ENCODE assay signal across 12 cellular contexts in the genomic region with DNA sequence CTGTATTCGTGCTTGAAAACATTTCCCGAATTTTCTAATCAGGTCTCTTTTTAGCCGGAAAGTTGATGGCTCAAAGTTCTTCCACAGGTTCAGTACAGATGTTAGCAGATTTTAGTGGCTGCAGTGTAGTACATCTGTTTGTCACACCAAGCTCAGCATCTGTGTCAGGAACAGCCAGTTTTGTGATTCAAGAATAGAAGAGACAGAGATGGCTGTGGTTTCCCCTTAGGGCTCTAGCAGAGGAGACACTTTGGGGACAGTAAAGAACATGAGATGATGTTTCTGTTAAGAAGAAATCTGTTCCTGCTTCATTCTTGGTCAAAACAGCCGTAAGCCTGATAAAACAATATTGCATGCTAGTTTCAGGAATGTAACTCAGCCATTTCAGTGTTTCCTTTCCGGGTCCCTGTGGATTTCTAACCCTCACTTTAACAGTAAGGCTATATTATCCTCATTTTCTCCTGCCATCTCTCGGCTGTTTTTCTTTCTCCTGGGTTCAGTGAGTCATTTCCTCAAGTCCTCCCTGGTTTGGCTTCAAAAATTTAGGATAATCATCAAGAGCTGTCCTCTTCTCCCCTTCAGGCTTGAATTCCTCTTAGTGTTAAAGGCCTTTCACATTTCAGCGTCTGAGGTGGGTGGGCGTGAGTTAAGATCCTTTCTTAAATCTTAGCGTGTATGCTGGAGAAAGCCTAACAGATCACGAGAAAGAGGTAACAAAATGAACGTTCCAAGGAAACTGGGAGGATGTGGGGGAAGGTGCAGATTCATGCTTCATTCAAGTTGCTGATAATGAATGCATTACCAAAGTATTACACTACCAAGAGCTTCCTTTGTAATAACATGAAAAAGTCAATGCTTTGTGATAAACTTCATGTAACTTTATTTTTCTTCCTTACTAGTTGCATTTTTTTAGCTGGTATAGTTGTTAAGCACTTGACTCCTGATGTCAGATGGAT. TPM values are rescaled to one million over a fixed set of nuclear protein-coding genes. Genes with fewer than 3 reads are reported as not detected.
DNase-seq lines count a peak whose midpoint lies in the region; ATAC-seq and TF ChIP-seq lines count a peak whose summit lies in the region.
"Had no signal": no experiment of that assay in that cellular context is flagged by ENCODE, and none has a peak within 500 bp of the region (broad histone marks: within the 10 kb centered on the region; RNA-seq: fewer than 3 reads in every experiment).

No MANE protein-coding gene starts in this region.

- H3K18ac ChIP-seq in trophoblast cell (ENCODE audit: low read length): no peak overlapping the region

- H3K9ac ChIP-seq in skeletal muscle tissue (ENCODE audit: low read depth in 1 of 3, low read length in 3 of 3): peak overlapping the region in 1 of 3 donors; percentile 16
- H3K9ac ChIP-seq in trophoblast cell (ENCODE audit: low read length): no peak overlapping the region

- H4K91ac ChIP-seq in trophoblast cell (ENCODE audit: low read depth, low read length): no peak overlapping the region

- H3K23ac ChIP-seq in trophoblast cell (ENCODE audit: low read length): no peak overlapping the region

- ATAC-seq in heart right ventricle: peak in 7 of 8 donors; percentile 40 to 86 (median 76)
- ATAC-seq: HCT116 had no signal

- H3K4me1 ChIP-seq in ascending aorta (peaks cover 0 to 19% of the 10 kb centered on the region in 2 donors), heart right ventricle (peaks cover 0 to 20% (median 5%) of the 10 kb centered on the region in 9 donors), skeletal muscle tissue (ENCODE audit: control insufficient read depth in 3 of 3, insufficient read depth in 3 of 3, low read length in 3 of 3) (peaks cover 0 to 2% (median 0%) of the 10 kb centered on the region in 3 donors), trophoblast cell (ENCODE audit: control insufficient read depth in 1 of 2, insufficient read depth in 2 of 2, low read length in 2 of 2) (peaks cover 0 to 3% of the 10 kb centered on the region in 2 experiments)

- no peak overlapping the region for H2AK5ac ChIP-seq in trophoblast cell (ENCODE audit: low read length)

- no peak for TF ChIP-seq CTCF in ascending aorta (IDR thresholded peaks at IDR 0.05)
- no peak for TF ChIP-seq CTCF in heart right ventricle (IDR thresholded peaks at IDR 0.05)

- H4K12ac ChIP-seq in trophoblast cell (ENCODE audit: low read depth, low read length): no peak overlapping the region

- DNase-seq in ELR (ENCODE audit: low read depth) (peak; percentile 48), ascending aorta (ENCODE audit: low spot score in 2 of 2) (no peak), heart right ventricle (no peak), trophoblast cell (no peak), HT-29 (ENCODE audit: low spot score) (no peak), GF-D8 (lab: John Stamatoyannopoulos, UW) (no peak), DMS 273 (lab: John Stamatoyannopoulos, UW; ENCODE audit: unreplicated experiment) (no peak)
- DNase-seq: Caco-2, NCI-H446 had no signal

- H3K14ac ChIP-seq in trophoblast cell (ENCODE audit: low read length): no peak overlapping the region

- no peaks in the 10 kb centered on the region for H3K36me3 ChIP-seq in ascending aorta
- no peaks in the 10 kb centered on the region for H3K36me3 ChIP-seq in heart right ventricle
- H3K36me3 ChIP-seq in skeletal muscle tissue (ENCODE audit: control insufficient read depth in 3 of 3, insufficient read depth in 3 of 3, low read length in 3 of 3): no peaks in the 10 kb centered on the region
- no peaks in the 10 kb centered on the region for H3K36me3 ChIP-seq in trophoblast cell (ENCODE audit: control insufficient read depth in 1 of 2, insufficient read depth in 2 of 2, low read length in 2 of 2)

- H2BK120ac ChIP-seq in trophoblast cell (ENCODE audit: insufficient read depth, low read length, poor library complexity): no peak overlapping the region

- H3K79me1 ChIP-seq in trophoblast cell (ENCODE audit: low read length): no peaks in the 10 kb centered on the region

- H3K4me2 ChIP-seq in trophoblast cell (ENCODE audit: low read length): no peak overlapping the region

- no peaks in the 10 kb centered on the region for H3K27me3 ChIP-seq in ascending aorta
- H3K27me3 ChIP-seq in heart right ventricle: peaks cover 0 to 5% (median 0%) of the 10 kb centered on the region in 7 donors
- no peaks in the 10 kb centered on the region for H3K27me3 ChIP-seq in skeletal muscle tissue (ENCODE audit: control insufficient read depth in 3 of 3, insufficient read depth in 3 of 3, low read length in 3 of 3)
- no peaks in the 10 kb centered on the region for H3K27me3 ChIP-seq in trophoblast cell (ENCODE audit: insufficient read depth, low read length)

- H3K4me3 ChIP-seq in ascending aorta: peak overlapping the region; percentile 17 to 49
- H3K4me3 ChIP-seq in heart right ventricle: peak overlapping the region in 7 of 10 donors; percentile 5 to 30 (median 23)
- H3K4me3 ChIP-seq in skeletal muscle tissue (ENCODE audit: low read length in 3 of 3): no peak overlapping the region
- no peak overlapping the region for H3K4me3 ChIP-seq in trophoblast cell (ENCODE audit: low read depth, low read length)

- intact Hi-C loops in ascending aorta (cut with DNase I) (loop anchor here (5.0 kb wide), 1 partner anchor 37 kb away; the partner anchor contains the start of gene BICC1), heart right ventricle (cut with DNase I) (no loop called here)

- H2BK12ac ChIP-seq in trophoblast cell (ENCODE audit: low read length): no peak overlapping the region

- WGBS in heart right ventricle, 2 donors: 42 to 52% methylated on average over 11 of the region's 11 CpGs
- no CpG with 5 or more reads among the region's 11 CpGs for WGBS in trophoblast cell (ENCODE audit: extremely low coverage, insufficient coverage, insufficient read length)

- no peak overlapping the region for H3K4ac ChIP-seq in trophoblast cell (ENCODE audit: low read depth, low read length)

- H4K8ac ChIP-seq in trophoblast cell (ENCODE audit: low read depth, low read length): no peak overlapping the region

- H2AFZ ChIP-seq in trophoblast cell (ENCODE audit: insufficient read depth, low read length, poor library complexity): no peak overlapping the region

- H3K9me3 ChIP-seq in ascending aorta (no peaks in the 10 kb centered on the region), heart right ventricle (no peaks in the 10 kb centered on the region), skeletal muscle tissue (ENCODE audit: control insufficient read depth in 3 of 3, low read length in 3 of 3) (no peaks in the 10 kb centered on the region), trophoblast cell (ENCODE audit: insufficient read depth, low read depth, low read length) (no peaks in the 10 kb centered on the region)

- peak overlapping the region; percentile 83 to 87 for H3K27ac ChIP-seq in ascending aorta
- H3K27ac ChIP-seq in heart right ventricle: peak overlapping the region in 8 of 10 donors; percentile 17 to 73 (median 68)
- peak overlapping the region; percentile 14 for H3K27ac ChIP-seq in skeletal muscle tissue (ENCODE audit: low read depth, low read length)
- no peak overlapping the region for H3K27ac ChIP-seq in trophoblast cell (ENCODE audit: low read depth, low read length)

- H2BK5ac ChIP-seq in trophoblast cell (ENCODE audit: low read depth, low read length, poor library complexity): no peak overlapping the region

- H3K79me2 ChIP-seq in trophoblast cell (ENCODE audit: control insufficient read depth, insufficient read depth, low read length, poor library complexity): no peaks in the 10 kb centered on the region

RNA-seq across cellular contexts. Expression of gene BICC1, which starts 37.1 kb away (rescaled TPM):
- 9.3 TPM for total RNA-seq in ascending aorta
- 1 to 10 TPM; 3.3 to 9.2 (median 5.4) TPM for total RNA-seq in heart right ventricle
- 1 to 10 TPM; 1.6 to 3.8 TPM for polyA plus RNA-seq in heart right ventricle
- total RNA-seq in skeletal muscle tissue: 25.6 TPM
- polyA plus RNA-seq in trophoblast cell (2013): 0.39 and 0.49 TPM in 2 replicates
- not detected in 2 replicates for total RNA-seq in HT-29 (2014; rRNA removed; shearing (Covaris generic))
- total RNA-seq: T-helper 1 cell treated with Interleukin-12 subunit alpha and Interleukin-12 subunit beta and Interleukin-4 antibody, amounts not matched to agents 30 ng/mL and 1 ng/mL, for 36 hours had no signal

Comparison
In these comparisons a context has a peak if more than half of its experiments do, and no peak if none do; other contexts are left out.
1. H3K4me3 ChIP-seq: peak in ascending aorta (2 of 2) and heart right ventricle (7 of 10); none in skeletal muscle tissue (0 of 3) and trophoblast cell (single experiment).